In the genomic region with DNA sequence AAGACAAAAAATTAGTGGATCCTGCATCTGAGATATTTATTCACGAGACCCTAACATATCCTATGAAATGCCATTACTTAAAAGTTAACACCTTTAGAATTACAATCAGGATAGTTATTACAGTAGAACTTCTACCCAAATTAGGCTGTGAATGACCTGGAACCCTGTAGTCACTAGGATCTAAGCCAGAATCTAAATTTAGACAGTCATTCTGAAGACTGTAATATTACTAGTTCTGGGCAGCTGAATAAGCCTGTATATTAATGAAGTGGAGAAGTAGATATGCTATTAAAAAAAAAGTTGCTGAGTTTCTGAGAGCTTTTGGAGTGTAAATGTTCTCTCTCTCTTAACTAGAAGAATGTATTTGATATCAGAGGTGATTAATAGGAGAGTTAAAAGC, we compare ENCODE assay signal across 24 cellular contexts.
DNase-seq lines count a peak whose midpoint lies in the region; ATAC-seq and TF ChIP-seq lines count a peak whose summit lies in the region.
"Had no signal": no experiment of that assay in that cellular context is flagged by ENCODE, and none has a peak within 500 bp of the region (broad histone marks: within the 10 kb centered on the region; RNA-seq: fewer than 3 reads in every experiment).

No MANE protein-coding gene starts in this region.

- no peaks in the 10 kb centered on the region for H3K27me3 ChIP-seq in adipocyte (replicated peaks; ENCODE audit: control insufficient read depth, insufficient read depth, low read length)
- H3K27me3 ChIP-seq in parathyroid adenoma (ENCODE audit: control insufficient read depth, insufficient read depth, low read length): no peaks in the 10 kb centered on the region
- no peaks in the 10 kb centered on the region for H3K27me3 ChIP-seq in Peyer's patch
- H3K27me3 ChIP-seq: colonic mucosa, testis had no signal

- no peak for TF ChIP-seq CTCF in parathyroid adenoma (IDR thresholded peaks at IDR 0.05)
- no peak for TF ChIP-seq CTCF in Peyer's patch (IDR thresholded peaks at IDR 0.05)

- intact Hi-C loops in left cardiac atrium (cut with DNase I): no loop called here

- no peaks in the 10 kb centered on the region for H3K79me2 ChIP-seq in parathyroid adenoma

- peaks cover 30% of the 10 kb centered on the region for H3K4me1 ChIP-seq in adipocyte (ENCODE audit: control insufficient read depth, insufficient read depth, low read length)
- H3K4me1 ChIP-seq in parathyroid adenoma: peaks cover 6% of the 10 kb centered on the region
- no peaks in the 10 kb centered on the region for H3K4me1 ChIP-seq in Peyer's patch
- H3K4me1 ChIP-seq: colonic mucosa, testis had no signal

- ATAC-seq in left cardiac atrium (peak; percentile 80 to 92), HG02798 (IDR thresholded peaks at IDR 0.05; ENCODE audit: poor library complexity, unreplicated experiment) (no peak), GM18873 (IDR thresholded peaks at IDR 0.05; ENCODE audit: low FRiP score, unreplicated experiment) (no peak)
- ATAC-seq: K562; stimulated activated memory B cell treated with anti-CD40 and anti-IgM and Interleukin-4, amounts not matched to agents 10 μg/mL and 1 μg/mL and 100 μg/mL, for 72 hours had no signal

- no peak overlapping the region for H3K4me2 ChIP-seq in parathyroid adenoma (ENCODE audit: low read length)

- H3K27ac ChIP-seq in parathyroid adenoma (peak overlapping the region; percentile 58), Peyer's patch (no peak overlapping the region)
- H3K27ac ChIP-seq: C4-2B, colonic mucosa, testis had no signal

- H3K9ac ChIP-seq in adipocyte (ENCODE audit: low read length): peak overlapping the region; percentile 73
- no peak overlapping the region for H3K9ac ChIP-seq in parathyroid adenoma

- H3K36me3 ChIP-seq in adipocyte (ENCODE audit: control insufficient read depth, insufficient read depth, low read length, severe bottlenecking): no peaks in the 10 kb centered on the region
- no peaks in the 10 kb centered on the region for H3K36me3 ChIP-seq in parathyroid adenoma (ENCODE audit: control insufficient read depth, insufficient read depth, low read length)
- H3K36me3 ChIP-seq in Peyer's patch: no peaks in the 10 kb centered on the region
- H3K36me3 ChIP-seq: colonic mucosa had no signal

- no peak overlapping the region for H2AFZ ChIP-seq in parathyroid adenoma

- H3K9me3 ChIP-seq in adipocyte (ENCODE audit: control insufficient read depth, low read length) (no peaks in the 10 kb centered on the region), parathyroid adenoma (ENCODE audit: control insufficient read depth, low read length) (no peaks in the 10 kb centered on the region), Peyer's patch (no peaks in the 10 kb centered on the region)
- H3K9me3 ChIP-seq: colonic mucosa, testis had no signal

- DNase-seq in GM03348 (ENCODE audit: low spot score) (peak; percentile 15), adipocyte (ENCODE audit: low read depth) (no peak), left cardiac atrium (no peak), Peyer's patch (no peak), activated gamma-delta T cell (lab: John Stamatoyannopoulos, UW) (no peak)
- DNase-seq: activated CD4-positive, alpha-beta T cell treated with anti-CD3 and anti-CD28 coated beads for 1 hour; activated naive CD4-positive, alpha-beta T cell treated with anti-CD3 and anti-CD28 coated beads, Interleukin-2, amount 10 ng/mL, durations not matched to agents 7 days and 5 days; activated T-cell treated with anti-CD3 and anti-CD28 coated beads, Interleukin-2, amount 50 U/mL, for 24 hours; Calu3; colonic mucosa; endodermal cell; NCI-H1694; NCI-H748 treated with DMSO at 0.1 percent for 48 hours; nephron progenitor cell; OCI-M1; SIG-M5; small intestine; testis had no signal

- peak overlapping the region; percentile 32 for H3K4me3 ChIP-seq in adipocyte (ENCODE audit: low read length)
- no peak overlapping the region for H3K4me3 ChIP-seq in parathyroid adenoma (ENCODE audit: low read depth, low read length)
- H3K4me3 ChIP-seq in Peyer's patch: no peak overlapping the region
- H3K4me3 ChIP-seq: colonic mucosa, K562, testis had no signal

- TF ChIP-seq POLR2A in Peyer's patch (IDR thresholded peaks at IDR 0.05): no peak

Comparison
In these comparisons a context has a peak if more than half of its experiments do, and no peak if none do; other contexts are left out.
1. ATAC-seq: peak in left cardiac atrium (2 of 2); none in HG02798 (single experiment) and GM18873 (single experiment).